Comparison of ENCODE assay signal across 1 cellular context in genomic region chr13:38349386-38350113, GRCh38.
TF ChIP-seq lines count a peak whose summit lies in the region.

TSS of gene UFM1 (plus strand) at chr13:38349851. CDS start at chr13:38349920, 69 bp downstream.

TF ChIP-seq in GM12878, 131 proteins besides CTCF, POLR2A, EP300 and RAD21 (continued from another document):
- no peak; the same call in none of the 2 replicates for TF ChIP-seq TAF1 (IDR thresholded peaks at IDR 0.05; ENCODE audit: borderline replicate concordance, low read depth, low read length)
- no peak for TF ChIP-seq RELA (IDR thresholded peaks at IDR 0.05; ENCODE audit: borderline replicate concordance, partially characterized antibody)
- TF ChIP-seq SUZ12 (IDR thresholded peaks at IDR 0.05; ENCODE audit: unreplicated experiment) = no peak
